In genomic region chr6:108294787-108295625, GRCh38 we compare ENCODE assay signal across 8 cellular contexts. TPM values are rescaled to one million over a fixed set of nuclear protein-coding genes. Genes with fewer than 3 reads are reported as not detected.
A peak's percentile ranks its signal among the peaks of the same experiment; 100 is the strongest.
DNase-seq lines count a peak whose midpoint lies in the region; ATAC-seq and TF ChIP-seq lines count a peak whose summit lies in the region.

TSS of gene AFG1L (plus strand) at chr6:108295054. CDS start at chr6:108295080, 26 bp downstream.

- intact Hi-C loops in esophagus squamous epithelium (cut with DNase I), result no loop called here

- WGBS in esophagus squamous epithelium, 2 donors, result 1 to 2% methylated on average over 15 to 26 of the region's 40 CpGs

- no peaks in the 10 kb centered on the region for H3K9me3 ChIP-seq in esophagus squamous epithelium

- peaks cover 17% of the 10 kb centered on the region for H3K4me1 Mint-ChIP-seq in activated T-cell treated with anti-CD3 and anti-CD28 coated beads, Interleukin-2, amount 50 U/mL, for 72 hours (ENCODE audit: low read depth)

- no peaks in the 10 kb centered on the region for H3K27me3 ChIP-seq in esophagus squamous epithelium

- peak in 2 of 4 donors; percentile 32 to 74 for TF ChIP-seq POLR2A in esophagus squamous epithelium (IDR thresholded peaks at IDR 0.05)

- peak within 1 kb of the TSS; percentile 100 for H3K27ac Mint-ChIP-seq in activated T-cell treated with anti-CD3 and anti-CD28 coated beads, Interleukin-2, amount 50 U/mL, for 72 hours

- peaks cover 7 to 17% (median 7%) of the 10 kb centered on the region in 3 donors for H3K4me1 ChIP-seq in esophagus squamous epithelium

- H3K36me3 Mint-ChIP-seq in activated T-cell treated with anti-CD3 and anti-CD28 coated beads, Interleukin-2, amount 50 U/mL, for 72 hours (ENCODE audit: insufficient read depth in 2 of 2), result peaks cover 3 to 4% of the 10 kb centered on the region in 2 donors

- DNase-seq in DMS153 treated with DMSO at 0.1 percent for 48 hours (lab: John Stamatoyannopoulos, UW; ENCODE audit: unreplicated experiment) (peak; percentile 71), HuH-7.5 (ENCODE audit: low spot score) (peak; percentile 85), esophagus squamous epithelium (lab: John Stamatoyannopoulos, UW) (peak; percentile 68), myocyte (ENCODE audit: low read depth) (peak; percentile 95)
- peak; percentile 90 for DNase-seq in activated T-cell treated with anti-CD3 and anti-CD28 coated beads, Interleukin-2, amount 50 U/mL, for 72 hours
- peak; percentile 77 to 80 for DNase-seq in stimulated activated CD8-positive, alpha-beta memory T cell treated with anti-CD3 and anti-CD28 coated beads, Interleukin-7, amount 100 ng/mL, for 4 hours (ENCODE audit: low read depth in 2 of 2)

- H3K27ac ChIP-seq in esophagus squamous epithelium, result peak within 1 kb of the TSS; percentile 94 to 99 (median 95)

- no peaks in the 10 kb centered on the region for H3K9me3 Mint-ChIP-seq in activated T-cell treated with anti-CD3 and anti-CD28 coated beads, Interleukin-2, amount 50 U/mL, for 72 hours

- H3K27me3 Mint-ChIP-seq in activated T-cell treated with anti-CD3 and anti-CD28 coated beads, Interleukin-2, amount 50 U/mL, for 72 hours (ENCODE audit: low read depth), result no peaks in the 10 kb centered on the region

- no peaks in the 10 kb centered on the region for H3K36me3 ChIP-seq in esophagus squamous epithelium

- peak within 1 kb of the TSS; percentile 96 to 99 for H3K4me3 Mint-ChIP-seq in activated T-cell treated with anti-CD3 and anti-CD28 coated beads, Interleukin-2, amount 50 U/mL, for 72 hours

- ATAC-seq in GM21528 (IDR thresholded peaks at IDR 0.05; ENCODE audit: low FRiP score, unreplicated experiment), result peak; percentile 92
- peak; percentile 92 to 95 for ATAC-seq in activated T-cell treated with anti-CD3 and anti-CD28 coated beads, Interleukin-2, amount 50 U/mL, for 72 hours (replicated peaks in 1 of 2)

- TF ChIP-seq CTCF in esophagus squamous epithelium (IDR thresholded peaks at IDR 0.05), result no peak

- peak within 1 kb of the TSS; percentile 70 to 93 (median 85) for H3K4me3 ChIP-seq in esophagus squamous epithelium

TF ChIP-seq in PFSK-1, 5 proteins besides CTCF, POLR2A, EP300 and RAD21:
- no peak for TF ChIP-seq SIN3A (IDR thresholded peaks at IDR 0.05; ENCODE audit: borderline replicate concordance, insufficient read depth, low read length)
- TF ChIP-seq TAF1 (IDR thresholded peaks at IDR 0.05; ENCODE audit: borderline replicate concordance, insufficient read depth, low read length), result peak; percentile 67; the same call in 1 of the 2 replicates
- TF ChIP-seq FOXP2 (optimal IDR thresholded peaks at IDR 0.05; ENCODE audit: borderline replicate concordance, extremely low read depth, extremely low read length, insufficient read depth), result peak; percentile 82
- 0 out of 4 replicates have a peak, but pooled peaks of 1 of the 2 experiments have one; percentile 38 for TF ChIP-seq REST (IDR thresholded peaks at IDR 0.05; ENCODE audit: insufficient read depth in 1 of 2, low read depth in 2 of 2, low read length in 2 of 2)
- peak; percentile 84 for TF ChIP-seq POLR2AphosphoS5 (IDR thresholded peaks at IDR 0.05; ENCODE audit: low read depth, low read length)

RNA-seq across cellular contexts. Expression of gene AFG1L, which starts in this region (rescaled TPM):
- 2.4 TPM for polyA plus RNA-seq in PFSK-1 (2012; ENCODE audit: insufficient read length, low read depth)
- total RNA-seq in activated T-cell treated with anti-CD3 and anti-CD28 coated beads, Interleukin-2, amount 50 U/mL, for 72 hours, result 1 to 10 TPM; 5.9 to 7.2 TPM
- total RNA-seq in esophagus squamous epithelium (10 to 100 TPM in 1 of 4 donors, 1 to 10 TPM in 3; 2.8 to 10.5 (median 3.9) TPM), myocyte (4.0 and 6.5 TPM in 2 replicates)
- 2.3 TPM for polyA plus RNA-seq in myocyte (2012)

Comparison
In these comparisons a context has a peak if more than half of its experiments do, and no peak if none do; other contexts are left out.
1. Peak in every context shown above with its lines: DNase-seq, ATAC-seq, H3K4me3 ChIP-seq and H3K27ac ChIP-seq.